Comparison of ENCODE assay signal across 8 cellular contexts in the genomic region with DNA sequence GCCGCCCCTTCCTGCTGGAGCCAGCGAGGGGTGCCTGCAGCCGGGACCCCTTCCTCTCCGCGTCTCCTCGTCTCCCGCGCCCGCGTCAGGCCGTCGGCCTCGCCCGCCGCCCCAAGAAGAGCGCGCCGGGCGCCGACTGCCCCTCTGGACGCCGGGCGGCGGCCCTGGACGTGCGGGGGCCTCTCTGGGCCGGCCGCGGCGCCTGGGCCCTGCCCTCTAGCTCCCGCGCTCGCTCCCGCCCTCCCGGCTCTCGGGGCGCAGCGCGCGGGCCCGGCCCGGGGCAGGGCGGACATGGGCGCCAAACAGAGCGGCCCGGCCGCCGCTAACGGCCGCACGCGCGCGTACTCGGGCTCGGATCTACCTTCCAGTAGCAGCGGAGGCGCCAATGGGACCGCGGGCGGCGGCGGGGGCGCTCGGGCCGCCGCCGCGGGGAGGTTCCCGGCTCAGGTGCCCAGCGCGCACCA. TPM values are rescaled to one million over a fixed set of nuclear protein-coding genes. Genes with fewer than 3 reads are reported as not detected.
DNase-seq lines count a peak whose midpoint lies in the region; ATAC-seq and TF ChIP-seq lines count a peak whose summit lies in the region.

No MANE protein-coding gene starts in this region.

- peak; percentile 24 for ATAC-seq in GM19397 (IDR thresholded peaks at IDR 0.05; ENCODE audit: unreplicated experiment)
- peak; percentile 8 for ATAC-seq in HG03457 (IDR thresholded peaks at IDR 0.05; ENCODE audit: unreplicated experiment)
- peak; percentile 7 for ATAC-seq in memory B cell (ENCODE audit: low read depth)

- H3K36me3 Mint-ChIP-seq in memory B cell: peaks cover 9% of the 10 kb centered on the region
- H3K36me3 Mint-ChIP-seq in stimulated activated naive CD8-positive, alpha-beta T cell treated with anti-CD3 and anti-CD28 coated beads, Interleukin-15, Interleukin-2, amounts not matched to agents 100 ng/mL and 50 ng/mL, for 24 hours (ENCODE audit: low read depth): peaks cover 9% of the 10 kb centered on the region

- POLR2A ChIA-PET in BJ (lab: Charles Lee): interaction anchor here (0.6 kb wide), 1 partner anchor 38 kb away, joined by 3 read pairs; no protein-coding TSS in a partner anchor

- H3K4me3 Mint-ChIP-seq in memory B cell: peak overlapping the region; percentile 90
- H3K4me3 Mint-ChIP-seq in stimulated activated naive CD8-positive, alpha-beta T cell treated with anti-CD3 and anti-CD28 coated beads, Interleukin-15, Interleukin-2, amounts not matched to agents 100 ng/mL and 50 ng/mL, for 24 hours: peak overlapping the region; percentile 80

- H3K27ac ChIP-seq in coronary artery: peak overlapping the region; percentile 95 to 98

- CTCF ChIA-PET in BJ (lab: Yijun Ruan, JAX): interaction anchor here (1.1 kb wide), 1 partner anchor 55 kb away, joined by 3 read pairs; no protein-coding TSS in a partner anchor

- DNase-seq in BJ (ENCODE audit: low read depth) (no peak), coronary artery (ENCODE audit: low spot score) (no peak), memory B cell (ENCODE audit: low spot score in 2 of 2) (no peak), NCI-H2081 treated with DMSO at 0.1 percent for 48 hours (lab: John Stamatoyannopoulos, UW) (no peak)
- DNase-seq in activated CD4-positive, alpha-beta T cell treated with anti-CD3 and anti-CD28 coated beads for 1 hour: peak; percentile 14

- H3K27ac Mint-ChIP-seq in memory B cell: peak overlapping the region; percentile 89
- H3K27ac Mint-ChIP-seq in stimulated activated naive CD8-positive, alpha-beta T cell treated with anti-CD3 and anti-CD28 coated beads, Interleukin-15, Interleukin-2, amounts not matched to agents 100 ng/mL and 50 ng/mL, for 24 hours: peak overlapping the region; percentile 61

- H3K4me3 ChIP-seq in BJ (ENCODE audit: low read depth, low read length): peak overlapping the region; percentile 74
- H3K4me3 ChIP-seq in coronary artery: peak overlapping the region; percentile 92

- no peaks in the 10 kb centered on the region for H3K36me3 ChIP-seq in BJ (ENCODE audit: control insufficient read depth, insufficient read depth, low read length)

- TF ChIP-seq CTCF in BJ (IDR thresholded peaks at IDR 0.05; ENCODE audit: insufficient read depth, low read depth, low read length) (no peak), coronary artery (IDR thresholded peaks at IDR 0.05) (no peak)

- no peaks in the 10 kb centered on the region for H3K27me3 ChIP-seq in BJ (ENCODE audit: control insufficient read depth, insufficient read depth, low read length)

- peaks cover 22% of the 10 kb centered on the region for H3K4me1 Mint-ChIP-seq in memory B cell
- H3K4me1 Mint-ChIP-seq in stimulated activated naive CD8-positive, alpha-beta T cell treated with anti-CD3 and anti-CD28 coated beads, Interleukin-15, Interleukin-2, amounts not matched to agents 100 ng/mL and 50 ng/mL, for 24 hours (ENCODE audit: low read depth): peaks cover 53% of the 10 kb centered on the region

- no peaks in the 10 kb centered on the region for H3K27me3 Mint-ChIP-seq in memory B cell
- no peaks in the 10 kb centered on the region for H3K27me3 Mint-ChIP-seq in stimulated activated naive CD8-positive, alpha-beta T cell treated with anti-CD3 and anti-CD28 coated beads, Interleukin-15, Interleukin-2, amounts not matched to agents 100 ng/mL and 50 ng/mL, for 24 hours

- H3K9me3 Mint-ChIP-seq in memory B cell: no peaks in the 10 kb centered on the region
- no peaks in the 10 kb centered on the region for H3K9me3 Mint-ChIP-seq in stimulated activated naive CD8-positive, alpha-beta T cell treated with anti-CD3 and anti-CD28 coated beads, Interleukin-15, Interleukin-2, amounts not matched to agents 100 ng/mL and 50 ng/mL, for 24 hours

RNA-seq across cellular contexts. Expression of gene ZNRF2, which starts 0.7 kb away (rescaled TPM):
- 1.6 and 2.8 TPM in 2 replicates for polyA plus RNA-seq in BJ (2011; rRNA removed)
- 0.77 and 0.85 TPM in 2 replicates for polyA minus RNA-seq in BJ (2011; rRNA and poly(A)+ RNA removed)
